In genomic region chr22:29541845-29542244, GRCh38 we compare ENCODE assay signal across 30 cellular contexts. TPM values are rescaled to one million over a fixed set of nuclear protein-coding genes. Genes with fewer than 3 reads are reported as not detected.
A peak's percentile ranks its signal among the peaks of the same experiment; 100 is the strongest.
DNase-seq lines count a peak whose midpoint lies in the region; ATAC-seq and TF ChIP-seq lines count a peak whose summit lies in the region.
"Had no signal": no experiment of that assay in that cellular context is flagged by ENCODE, and none has a peak within 500 bp of the region (broad histone marks: within the 10 kb centered on the region; RNA-seq: fewer than 3 reads in every experiment).

No MANE protein-coding gene starts in this region.

- no peaks in the 10 kb centered on the region for H3K9me3 ChIP-seq in OCI-LY3 (ENCODE audit: insufficient read depth, low read length)
- H3K9me3 ChIP-seq: ovary, Peyer's patch, right atrium auricular region, SJSA1, tibial artery had no signal

- H3K36me3 ChIP-seq in OCI-LY3 (replicated peaks; ENCODE audit: low read depth, low read length) = peaks cover 38% of the 10 kb centered on the region
- H3K36me3 ChIP-seq: ovary had no signal

- H3K79me2 ChIP-seq in OCI-LY3 (ENCODE audit: low read length) = no peaks in the 10 kb centered on the region

- no peaks in the 10 kb centered on the region for H3K27me3 ChIP-seq in OCI-LY3 (ENCODE audit: low read depth, low read length)
- H3K27me3 ChIP-seq: ovary, Peyer's patch, right atrium auricular region, SJSA1, tibial artery had no signal

- no peaks in the 10 kb centered on the region for H4K20me1 ChIP-seq in OCI-LY3 (ENCODE audit: insufficient read depth, low read length)

- no peak for TF ChIP-seq CTCF in OCI-LY3 (IDR thresholded peaks at IDR 0.05; ENCODE audit: low read depth, low read length)

- peak overlapping the region; percentile 72 for H3K27ac ChIP-seq in OCI-LY3 (ENCODE audit: low read length)
- H3K27ac ChIP-seq: 22Rv1, ovary, Peyer's patch, right atrium auricular region, SJSA1, tibial artery, WERI-Rb-1 had no signal

- DNase-seq in SIG-M5 treated with dmso at 0.1 percent for 504 hours (lab: John Stamatoyannopoulos, UW; ENCODE audit: unreplicated experiment) (peak; percentile 52), SIG-M5 (lab: John Stamatoyannopoulos, UW) (no peak), globus pallidus (ENCODE audit: low spot score) (peak; percentile 40), NAMALWA (ENCODE audit: low spot score) (no peak), mesenteric fat pad (ENCODE audit: low spot score) (no peak), NCI-H1436 (lab: John Stamatoyannopoulos, UW) (no peak)
- DNase-seq: activated CD4-positive, alpha-beta T cell treated with anti-CD3 and anti-CD28 coated beads, Interleukin-2, amount 10 ng/mL, durations not matched to agents 7 days and 5 days; activated CD8-positive, alpha-beta memory T cell treated with anti-CD3 and anti-CD28 coated beads, Interleukin-2, amount 10 ng/mL, durations not matched to agents 7 days and 5 days; activated naive CD4-positive, alpha-beta T cell treated with anti-CD3 and anti-CD28 coated beads, Interleukin-2, amount 50 U/mL, for 16 hours; amygdala; DMS79 treated with DMSO at 0.1 percent for 48 hours; effector memory CD8-positive, alpha-beta T cell; foreskin fibroblast; left colon; naive thymus-derived CD8-positive, alpha-beta T cell; NCI-H1105; NCI-H2029 treated with DMSO at 0.1 percent for 48 hours; NCI-H345; NCI-H82; ovary; Peyer's patch; stimulated activated CD4-positive, alpha-beta T cell treated with anti-CD3 and anti-CD28 coated beads, Interleukin-4, amount 100 ng/mL, for 1 hour; stimulated activated naive CD8-positive, alpha-beta T cell treated with anti-CD3 and anti-CD28 coated beads, Interleukin-15, amount 100 ng/mL, for 72 hours; WERI-Rb-1 had no signal

- 0 out of 2 replicates have a peak overlapping the region, but pooled peaks have one; percentile 9 for H3K4me3 ChIP-seq in OCI-LY3 (ENCODE audit: low read length)
- H3K4me3 ChIP-seq: ovary, Peyer's patch, right atrium auricular region, SJSA1, tibial artery had no signal

- H2AFZ ChIP-seq in OCI-LY3 (ENCODE audit: low read depth, low read length) = no peak overlapping the region

- peak overlapping the region; percentile 3; the same call in 1 of the 2 replicates for H3K9ac ChIP-seq in OCI-LY3 (ENCODE audit: low read length)

- H3K4me1 ChIP-seq in OCI-LY3 (ENCODE audit: low read length) = peaks cover 24% of the 10 kb centered on the region
- H3K4me1 ChIP-seq: Peyer's patch, right atrium auricular region, SJSA1, tibial artery had no signal

- ATAC-seq in GM18867 (IDR thresholded peaks at IDR 0.05; ENCODE audit: unreplicated experiment) = no peak
- ATAC-seq: activated CD8-positive, alpha-beta memory T cell treated with anti-CD3 and anti-CD28 coated beads, Interleukin-2, amount 10 ng/mL, durations not matched to agents 7 days and 5 days; effector memory CD8-positive, alpha-beta T cell; left colon; naive thymus-derived CD8-positive, alpha-beta T cell; stimulated activated naive CD8-positive, alpha-beta T cell treated with anti-CD3 and anti-CD28 coated beads, Interleukin-15, amount 100 ng/mL, for 72 hours had no signal

- peak overlapping the region; percentile 43 for H3K4me2 ChIP-seq in OCI-LY3 (ENCODE audit: low read length)

RNA-seq across cellular contexts. Expression of gene THOC5, which starts 11.7 kb away (rescaled TPM):
- total RNA-seq in mesenteric fat pad = 33.3 TPM

RNA-seq across cellular contexts. Expression of gene NIPSNAP1, which starts 39.1 kb away (rescaled TPM):
- total RNA-seq in mesenteric fat pad = 7.9 TPM

Comparison
In these comparisons a context has a peak if more than half of its experiments do, and no peak if none do; other contexts are left out.
1. DNase-seq: peak in SIG-M5 treated with dmso at 0.1 percent for 504 hours (single experiment) and globus pallidus (single experiment); none in SIG-M5 (single experiment), NAMALWA (single experiment), mesenteric fat pad (single experiment) and NCI-H1436 (single experiment).